Comparison of ENCODE assay signal across 1 cellular context in the genomic region with DNA sequence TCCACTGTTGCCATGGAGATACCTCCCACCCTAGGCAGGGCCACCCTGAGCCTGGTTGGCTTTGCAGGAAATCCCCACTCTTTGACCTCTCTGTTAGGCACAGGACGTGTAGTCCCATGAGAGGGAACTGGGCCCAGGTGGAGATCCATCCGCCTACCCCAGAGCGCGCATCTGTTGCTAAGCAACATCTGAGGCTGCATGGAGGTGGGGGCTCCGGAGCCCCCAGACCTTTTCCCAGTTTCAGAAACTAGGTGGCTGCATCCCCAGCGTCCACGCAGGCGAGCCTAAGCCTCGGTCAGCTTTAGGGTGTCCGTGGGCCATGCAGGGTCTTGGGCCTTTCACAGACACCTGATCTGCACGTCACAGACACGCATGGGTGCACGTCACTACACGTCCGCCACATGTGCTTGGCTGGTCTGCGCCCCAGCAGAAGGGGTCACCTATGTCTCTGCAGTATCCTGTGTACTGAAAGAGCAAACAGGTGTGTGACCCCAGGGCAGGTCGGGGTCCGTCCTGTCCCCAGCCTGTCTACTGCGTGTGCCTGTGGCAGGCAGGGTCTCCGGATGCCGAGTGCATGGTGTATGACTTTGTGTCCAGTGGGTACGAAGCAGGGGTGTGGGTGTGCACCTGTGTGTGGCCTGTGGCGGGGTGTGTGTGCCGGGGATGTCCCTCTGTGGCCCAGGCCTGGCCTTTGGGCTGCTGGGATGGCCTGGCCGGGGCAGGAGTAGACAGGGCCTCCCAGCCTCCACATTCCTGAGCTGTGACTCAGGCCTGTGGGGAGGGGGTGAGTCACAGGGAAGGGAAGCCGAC.
TF ChIP-seq lines count a peak whose summit lies in the region.

No MANE protein-coding gene starts in this region.

TF ChIP-seq in HepG2, 621 proteins besides CTCF, POLR2A, EP300 and RAD21 (continued from another document and continues in another):
- TF ChIP-seq, protein P1, sequence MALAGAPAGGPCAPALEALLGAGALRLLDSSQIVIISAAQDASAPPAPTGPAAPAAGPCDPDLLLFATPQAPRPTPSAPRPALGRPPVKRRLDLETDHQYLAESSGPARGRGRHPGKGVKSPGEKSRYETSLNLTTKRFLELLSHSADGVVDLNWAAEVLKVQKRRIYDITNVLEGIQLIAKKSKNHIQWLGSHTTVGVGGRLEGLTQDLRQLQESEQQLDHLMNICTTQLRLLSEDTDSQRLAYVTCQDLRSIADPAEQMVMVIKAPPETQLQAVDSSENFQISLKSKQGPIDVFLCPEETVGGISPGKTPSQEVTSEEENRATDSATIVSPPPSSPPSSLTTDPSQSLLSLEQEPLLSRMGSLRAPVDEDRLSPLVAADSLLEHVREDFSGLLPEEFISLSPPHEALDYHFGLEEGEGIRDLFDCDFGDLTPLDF (CRISPR knock-in tag; IDR thresholded peaks at IDR 0.05): no peak
- TF ChIP-seq ZFP36 (IDR thresholded peaks at IDR 0.05; ENCODE audit: borderline replicate concordance, low read depth, low read length, partially characterized antibody): no peak
- TF ChIP-seq, protein P2, sequence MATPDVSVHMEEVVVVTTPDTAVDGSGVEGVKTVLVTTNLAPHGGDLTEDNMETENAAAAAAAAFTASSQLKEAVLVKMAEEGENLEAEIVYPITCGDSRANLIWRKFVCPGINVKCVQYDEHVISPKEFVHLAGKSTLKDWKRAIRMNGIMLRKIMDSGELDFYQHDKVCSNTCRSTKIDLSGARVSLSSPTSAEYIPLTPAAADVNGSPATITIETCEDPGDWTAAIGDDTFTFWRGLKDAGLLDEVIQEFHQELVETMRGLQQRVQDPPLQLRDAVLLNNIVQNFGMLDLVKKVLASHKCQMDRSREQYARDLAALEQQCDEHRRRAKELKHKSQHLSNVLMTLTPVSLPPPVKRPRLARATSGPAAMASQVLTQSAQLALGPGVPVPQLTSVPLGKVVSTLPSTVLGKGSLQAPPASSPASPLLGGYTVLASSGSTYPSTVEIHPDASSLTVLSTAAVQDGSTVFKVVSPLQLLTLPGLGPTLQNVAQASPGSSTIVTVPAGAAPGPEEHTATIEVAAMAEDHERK (CRISPR knock-in tag; IDR thresholded peaks at IDR 0.05; ENCODE audit: low read depth): no peak
- TF ChIP-seq SMARCE1 (IDR thresholded peaks at IDR 0.05; ENCODE audit: borderline replicate concordance): no peak
- TF ChIP-seq, protein P3, sequence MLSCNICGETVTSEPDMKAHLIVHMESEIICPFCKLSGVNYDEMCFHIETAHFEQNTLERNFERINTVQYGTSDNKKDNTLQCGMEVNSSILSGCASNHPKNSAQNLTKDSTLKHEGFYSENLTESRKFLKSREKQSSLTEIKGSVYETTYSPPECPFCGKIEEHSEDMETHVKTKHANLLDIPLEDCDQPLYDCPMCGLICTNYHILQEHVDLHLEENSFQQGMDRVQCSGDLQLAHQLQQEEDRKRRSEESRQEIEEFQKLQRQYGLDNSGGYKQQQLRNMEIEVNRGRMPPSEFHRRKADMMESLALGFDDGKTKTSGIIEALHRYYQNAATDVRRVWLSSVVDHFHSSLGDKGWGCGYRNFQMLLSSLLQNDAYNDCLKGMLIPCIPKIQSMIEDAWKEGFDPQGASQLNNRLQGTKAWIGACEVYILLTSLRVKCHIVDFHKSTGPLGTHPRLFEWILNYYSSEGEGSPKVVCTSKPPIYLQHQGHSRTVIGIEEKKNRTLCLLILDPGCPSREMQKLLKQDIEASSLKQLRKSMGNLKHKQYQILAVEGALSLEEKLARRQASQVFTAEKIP (CRISPR knock-in tag; IDR thresholded peaks at IDR 0.05; ENCODE audit: borderline replicate concordance): no peak
- TF ChIP-seq ZNF564 (CRISPR knock-in tag; IDR thresholded peaks at IDR 0.05): no peak
- no peak for TF ChIP-seq ZMYM2 (CRISPR knock-in tag; IDR thresholded peaks at IDR 0.05)
- TF ChIP-seq ZNF292 (CRISPR knock-in tag; IDR thresholded peaks at IDR 0.05; ENCODE audit: borderline replicate concordance, low read depth): peak; percentile 91; the same call in 1 of the 2 replicates
- TF ChIP-seq, protein P4, sequence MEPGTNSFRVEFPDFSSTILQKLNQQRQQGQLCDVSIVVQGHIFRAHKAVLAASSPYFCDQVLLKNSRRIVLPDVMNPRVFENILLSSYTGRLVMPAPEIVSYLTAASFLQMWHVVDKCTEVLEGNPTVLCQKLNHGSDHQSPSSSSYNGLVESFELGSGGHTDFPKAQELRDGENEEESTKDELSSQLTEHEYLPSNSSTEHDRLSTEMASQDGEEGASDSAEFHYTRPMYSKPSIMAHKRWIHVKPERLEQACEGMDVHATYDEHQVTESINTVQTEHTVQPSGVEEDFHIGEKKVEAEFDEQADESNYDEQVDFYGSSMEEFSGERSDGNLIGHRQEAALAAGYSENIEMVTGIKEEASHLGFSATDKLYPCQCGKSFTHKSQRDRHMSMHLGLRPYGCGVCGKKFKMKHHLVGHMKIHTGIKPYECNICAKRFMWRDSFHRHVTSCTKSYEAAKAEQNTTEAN (CRISPR knock-in tag; conservative IDR thresholded peaks at IDR 0.05): 0 out of 2 replicates have a peak, but pooled peaks have one; percentile 27
- TF ChIP-seq, protein P5, sequence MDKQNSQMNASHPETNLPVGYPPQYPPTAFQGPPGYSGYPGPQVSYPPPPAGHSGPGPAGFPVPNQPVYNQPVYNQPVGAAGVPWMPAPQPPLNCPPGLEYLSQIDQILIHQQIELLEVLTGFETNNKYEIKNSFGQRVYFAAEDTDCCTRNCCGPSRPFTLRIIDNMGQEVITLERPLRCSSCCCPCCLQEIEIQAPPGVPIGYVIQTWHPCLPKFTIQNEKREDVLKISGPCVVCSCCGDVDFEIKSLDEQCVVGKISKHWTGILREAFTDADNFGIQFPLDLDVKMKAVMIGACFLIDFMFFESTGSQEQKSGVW (CRISPR knock-in tag; IDR thresholded peaks at IDR 0.05; ENCODE audit: borderline replicate concordance): no peak
- no peak for TF ChIP-seq REL (CRISPR knock-in tag; conservative IDR thresholded peaks at IDR 0.05)
- TF ChIP-seq SRSF1 (optimal IDR thresholded peaks at IDR 0.05; ENCODE audit: low read depth, low read length): no peak
- TF ChIP-seq BRD4 (CRISPR knock-in tag; IDR thresholded peaks at IDR 0.05): no peak
- TF ChIP-seq ZNF264 (CRISPR knock-in tag; IDR thresholded peaks at IDR 0.05): 0 out of 2 replicates have a peak, but pooled peaks have one; percentile 13
- TF ChIP-seq GABPB1 (CRISPR knock-in tag; IDR thresholded peaks at IDR 0.05): peak; percentile 72
- TF ChIP-seq, protein P6, sequence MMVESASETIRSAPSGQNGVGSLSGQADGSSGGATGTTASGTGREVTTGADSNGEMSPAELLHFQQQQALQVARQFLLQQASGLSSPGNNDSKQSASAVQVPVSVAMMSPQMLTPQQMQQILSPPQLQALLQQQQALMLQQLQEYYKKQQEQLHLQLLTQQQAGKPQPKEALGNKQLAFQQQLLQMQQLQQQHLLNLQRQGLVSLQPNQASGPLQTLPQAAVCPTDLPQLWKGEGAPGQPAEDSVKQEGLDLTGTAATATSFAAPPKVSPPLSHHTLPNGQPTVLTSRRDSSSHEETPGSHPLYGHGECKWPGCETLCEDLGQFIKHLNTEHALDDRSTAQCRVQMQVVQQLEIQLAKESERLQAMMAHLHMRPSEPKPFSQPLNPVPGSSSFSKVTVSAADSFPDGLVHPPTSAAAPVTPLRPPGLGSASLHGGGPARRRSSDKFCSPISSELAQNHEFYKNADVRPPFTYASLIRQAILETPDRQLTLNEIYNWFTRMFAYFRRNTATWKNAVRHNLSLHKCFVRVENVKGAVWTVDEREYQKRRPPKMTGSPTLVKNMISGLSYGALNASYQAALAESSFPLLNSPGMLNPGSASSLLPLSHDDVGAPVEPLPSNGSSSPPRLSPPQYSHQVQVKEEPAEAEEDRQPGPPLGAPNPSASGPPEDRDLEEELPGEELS (CRISPR knock-in tag; IDR thresholded peaks at IDR 0.05): peak; percentile 76; the same call in 1 of the 2 replicates
- TF ChIP-seq ERF (CRISPR knock-in tag; IDR thresholded peaks at IDR 0.05): peak; percentile 85
- TF ChIP-seq GPN1 (CRISPR knock-in tag; IDR thresholded peaks at IDR 0.05; ENCODE audit: borderline replicate concordance): no peak
- peak; percentile 38; the same call in 1 of the 2 replicates for TF ChIP-seq ZNF343 (CRISPR knock-in tag; IDR thresholded peaks at IDR 0.05)
- TF ChIP-seq, protein P7, sequence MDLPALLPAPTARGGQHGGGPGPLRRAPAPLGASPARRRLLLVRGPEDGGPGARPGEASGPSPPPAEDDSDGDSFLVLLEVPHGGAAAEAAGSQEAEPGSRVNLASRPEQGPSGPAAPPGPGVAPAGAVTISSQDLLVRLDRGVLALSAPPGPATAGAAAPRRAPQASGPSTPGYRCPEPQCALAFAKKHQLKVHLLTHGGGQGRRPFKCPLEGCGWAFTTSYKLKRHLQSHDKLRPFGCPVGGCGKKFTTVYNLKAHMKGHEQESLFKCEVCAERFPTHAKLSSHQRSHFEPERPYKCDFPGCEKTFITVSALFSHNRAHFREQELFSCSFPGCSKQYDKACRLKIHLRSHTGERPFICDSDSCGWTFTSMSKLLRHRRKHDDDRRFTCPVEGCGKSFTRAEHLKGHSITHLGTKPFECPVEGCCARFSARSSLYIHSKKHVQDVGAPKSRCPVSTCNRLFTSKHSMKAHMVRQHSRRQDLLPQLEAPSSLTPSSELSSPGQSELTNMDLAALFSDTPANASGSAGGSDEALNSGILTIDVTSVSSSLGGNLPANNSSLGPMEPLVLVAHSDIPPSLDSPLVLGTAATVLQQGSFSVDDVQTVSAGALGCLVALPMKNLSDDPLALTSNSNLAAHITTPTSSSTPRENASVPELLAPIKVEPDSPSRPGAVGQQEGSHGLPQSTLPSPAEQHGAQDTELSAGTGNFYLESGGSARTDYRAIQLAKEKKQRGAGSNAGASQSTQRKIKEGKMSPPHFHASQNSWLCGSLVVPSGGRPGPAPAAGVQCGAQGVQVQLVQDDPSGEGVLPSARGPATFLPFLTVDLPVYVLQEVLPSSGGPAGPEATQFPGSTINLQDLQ (CRISPR knock-in tag; IDR thresholded peaks at IDR 0.05): no peak
- no peak for TF ChIP-seq ZNF44 (CRISPR knock-in tag; IDR thresholded peaks at IDR 0.05)
- no peak for TF ChIP-seq PHB2 (IDR thresholded peaks at IDR 0.05; ENCODE audit: partially characterized antibody)
- no peak for TF ChIP-seq ZNF749 (CRISPR knock-in tag; IDR thresholded peaks at IDR 0.05; ENCODE audit: borderline replicate concordance)
- TF ChIP-seq KLF9 (CRISPR knock-in tag; IDR thresholded peaks at IDR 0.05; ENCODE audit: low read depth): no peak
- TF ChIP-seq, protein P8, sequence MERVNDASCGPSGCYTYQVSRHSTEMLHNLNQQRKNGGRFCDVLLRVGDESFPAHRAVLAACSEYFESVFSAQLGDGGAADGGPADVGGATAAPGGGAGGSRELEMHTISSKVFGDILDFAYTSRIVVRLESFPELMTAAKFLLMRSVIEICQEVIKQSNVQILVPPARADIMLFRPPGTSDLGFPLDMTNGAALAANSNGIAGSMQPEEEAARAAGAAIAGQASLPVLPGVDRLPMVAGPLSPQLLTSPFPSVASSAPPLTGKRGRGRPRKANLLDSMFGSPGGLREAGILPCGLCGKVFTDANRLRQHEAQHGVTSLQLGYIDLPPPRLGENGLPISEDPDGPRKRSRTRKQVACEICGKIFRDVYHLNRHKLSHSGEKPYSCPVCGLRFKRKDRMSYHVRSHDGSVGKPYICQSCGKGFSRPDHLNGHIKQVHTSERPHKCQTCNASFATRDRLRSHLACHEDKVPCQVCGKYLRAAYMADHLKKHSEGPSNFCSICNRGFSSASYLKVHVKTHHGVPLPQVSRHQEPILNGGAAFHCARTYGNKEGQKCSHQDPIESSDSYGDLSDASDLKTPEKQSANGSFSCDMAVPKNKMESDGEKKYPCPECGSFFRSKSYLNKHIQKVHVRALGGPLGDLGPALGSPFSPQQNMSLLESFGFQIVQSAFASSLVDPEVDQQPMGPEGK (CRISPR knock-in tag; IDR thresholded peaks at IDR 0.05): peak; percentile 96
- no peak for TF ChIP-seq ZNF737 (CRISPR knock-in tag; IDR thresholded peaks at IDR 0.05; ENCODE audit: borderline replicate concordance)
- TF ChIP-seq ZC3H13 (CRISPR knock-in tag; IDR thresholded peaks at IDR 0.05): 0 out of 2 replicates have a peak, but pooled peaks have one; percentile 32
- no peak; the same call in 1 of the 2 replicates for TF ChIP-seq DNMT1 (CRISPR knock-in tag; IDR thresholded peaks at IDR 0.05)
- TF ChIP-seq MTA1 (CRISPR knock-in tag; IDR thresholded peaks at IDR 0.05; ENCODE audit: borderline replicate concordance): peak; percentile 59; the same call in 1 of the 2 replicates
- TF ChIP-seq SALL1 (CRISPR knock-in tag; IDR thresholded peaks at IDR 0.05): peak; percentile 83
- TF ChIP-seq AGO1 (IDR thresholded peaks at IDR 0.05; ENCODE audit: low read depth, low read length, poor library complexity, severe bottlenecking): peak; percentile 0
- TF ChIP-seq JUN (CRISPR knock-in tag; IDR thresholded peaks at IDR 0.05): peak; percentile 99
- peak; percentile 65; the same call in 1 of the 2 replicates for TF ChIP-seq NR2F2 (IDR thresholded peaks at IDR 0.05; ENCODE audit: borderline replicate concordance, low read depth)
- TF ChIP-seq, protein P9, sequence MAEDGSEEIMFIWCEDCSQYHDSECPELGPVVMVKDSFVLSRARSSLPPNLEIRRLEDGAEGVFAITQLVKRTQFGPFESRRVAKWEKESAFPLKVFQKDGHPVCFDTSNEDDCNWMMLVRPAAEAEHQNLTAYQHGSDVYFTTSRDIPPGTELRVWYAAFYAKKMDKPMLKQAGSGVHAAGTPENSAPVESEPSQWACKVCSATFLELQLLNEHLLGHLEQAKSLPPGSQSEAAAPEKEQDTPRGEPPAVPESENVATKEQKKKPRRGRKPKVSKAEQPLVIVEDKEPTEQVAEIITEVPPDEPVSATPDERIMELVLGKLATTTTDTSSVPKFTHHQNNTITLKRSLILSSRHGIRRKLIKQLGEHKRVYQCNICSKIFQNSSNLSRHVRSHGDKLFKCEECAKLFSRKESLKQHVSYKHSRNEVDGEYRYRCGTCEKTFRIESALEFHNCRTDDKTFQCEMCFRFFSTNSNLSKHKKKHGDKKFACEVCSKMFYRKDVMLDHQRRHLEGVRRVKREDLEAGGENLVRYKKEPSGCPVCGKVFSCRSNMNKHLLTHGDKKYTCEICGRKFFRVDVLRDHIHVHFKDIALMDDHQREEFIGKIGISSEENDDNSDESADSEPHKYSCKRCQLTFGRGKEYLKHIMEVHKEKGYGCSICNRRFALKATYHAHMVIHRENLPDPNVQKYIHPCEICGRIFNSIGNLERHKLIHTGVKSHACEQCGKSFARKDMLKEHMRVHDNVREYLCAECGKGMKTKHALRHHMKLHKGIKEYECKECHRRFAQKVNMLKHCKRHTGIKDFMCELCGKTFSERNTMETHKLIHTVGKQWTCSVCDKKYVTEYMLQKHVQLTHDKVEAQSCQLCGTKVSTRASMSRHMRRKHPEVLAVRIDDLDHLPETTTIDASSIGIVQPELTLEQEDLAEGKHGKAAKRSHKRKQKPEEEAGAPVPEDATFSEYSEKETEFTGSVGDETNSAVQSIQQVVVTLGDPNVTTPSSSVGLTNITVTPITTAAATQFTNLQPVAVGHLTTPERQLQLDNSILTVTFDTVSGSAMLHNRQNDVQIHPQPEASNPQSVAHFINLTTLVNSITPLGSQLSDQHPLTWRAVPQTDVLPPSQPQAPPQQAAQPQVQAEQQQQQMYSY (CRISPR knock-in tag; IDR thresholded peaks at IDR 0.05): no peak
- no peak for TF ChIP-seq ZNF460 (CRISPR knock-in tag; IDR thresholded peaks at IDR 0.05; ENCODE audit: borderline replicate concordance)
